In genomic region chr2:210562136-210563080, GRCh38 we compare ENCODE assay signal across 22 cellular contexts.
"Had no signal": no experiment of that assay in that cellular context is flagged by ENCODE, and none has a peak within 500 bp of the region (broad histone marks: within the 10 kb centered on the region; RNA-seq: fewer than 3 reads in every experiment).

No MANE protein-coding gene starts in this region.

- H3K27ac ChIP-seq: adrenal gland, ascending aorta, esophagus muscularis mucosa, gastrocnemius medialis, upper lobe of right lung had no signal

- H3K27me3 ChIP-seq: adrenal gland, ascending aorta, esophagus muscularis mucosa, gastrocnemius medialis, upper lobe of right lung had no signal

- H3K4me1 ChIP-seq: adrenal gland, ascending aorta, esophagus muscularis mucosa, gastrocnemius medialis, upper lobe of right lung had no signal

- H3K9me3 ChIP-seq: adrenal gland, ascending aorta, esophagus muscularis mucosa, gastrocnemius medialis, upper lobe of right lung had no signal

- H3K4me3 ChIP-seq: adrenal gland, ascending aorta, esophagus muscularis mucosa, gastrocnemius medialis, lung, upper lobe of right lung had no signal

- DNase-seq: activated B cell treated with CpG ODN at 0.5 μM for 24 hours; activated CD4-positive, alpha-beta T cell treated with anti-CD3 and anti-CD28 coated beads for 36 hours; activated CD4-positive, alpha-beta T cell treated with anti-CD3 and anti-CD28 coated beads, Interleukin-2, amount 50 U/mL, for 4 hours; activated CD8-positive, alpha-beta memory T cell treated with anti-CD3 and anti-CD28 coated beads for 24 hours; activated CD8-positive, alpha-beta memory T cell treated with anti-CD3 and anti-CD28 coated beads, Interleukin-2, amount 50 U/mL, for 4 hours; activated naive CD4-positive, alpha-beta T cell; activated T-cell treated with anti-CD3 and anti-CD28 coated beads, Interleukin-2, amount 50 U/mL, for 24 hours; adrenal gland; central memory CD4-positive, alpha-beta T cell; effector memory CD4-positive, alpha-beta T cell; gastrocnemius medialis; islet precursor cell; naive B cell; stimulated activated CD4-positive, alpha-beta T cell treated with anti-CD3 and anti-CD28 coated beads, Interleukin-12 subunit alpha, Interleukin-12 subunit beta, amount 100 ng/mL, for 4 hours; stimulated activated CD4-positive, alpha-beta T cell treated with anti-CD3 and anti-CD28 coated beads, Interleukin-4, amount 100 ng/mL, for 4 hours; stimulated activated naive CD8-positive, alpha-beta T cell treated with anti-CD3 and anti-CD28 coated beads, Interleukin-15, Interleukin-2, amounts not matched to agents 100 U/mL and 50 U/mL, for 24 hours; T1000; upper lobe of right lung had no signal

- H3K36me3 ChIP-seq: adrenal gland, ascending aorta, esophagus muscularis mucosa, gastrocnemius medialis, upper lobe of right lung had no signal

- ATAC-seq: activated CD4-positive, alpha-beta T cell treated with anti-CD3 and anti-CD28 coated beads for 36 hours; gastrocnemius medialis; stimulated activated naive CD8-positive, alpha-beta T cell treated with anti-CD3 and anti-CD28 coated beads, Interleukin-15, Interleukin-2, amounts not matched to agents 100 U/mL and 50 U/mL, for 24 hours; upper lobe of right lung had no signal

- FAIRE-seq: endothelial cell of umbilical vein had no signal
